32 cellular contexts compared by ENCODE assay signal in the genomic region with DNA sequence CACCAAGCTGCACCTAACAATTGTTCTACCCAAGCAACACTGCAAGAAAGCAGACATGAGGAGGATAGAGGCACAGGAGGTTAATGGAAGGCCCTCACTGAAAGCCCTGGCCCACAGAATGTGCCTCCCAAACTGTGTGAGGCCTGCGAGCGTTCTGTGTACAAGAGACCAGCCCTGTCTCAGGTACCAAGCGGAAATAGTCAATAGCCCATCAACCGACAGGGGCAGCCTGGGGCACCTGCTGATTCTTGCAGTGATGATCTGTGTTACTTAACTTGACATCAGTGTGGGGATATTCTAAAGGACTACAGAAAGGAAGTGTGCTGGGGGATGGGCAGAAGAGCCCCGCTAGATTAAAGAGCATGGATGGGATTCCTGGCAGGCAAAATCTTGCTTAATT.
"Had no signal": no experiment of that assay in that cellular context is flagged by ENCODE, and none has a peak within 500 bp of the region (broad histone marks: within the 10 kb centered on the region; RNA-seq: fewer than 3 reads in every experiment).

No MANE protein-coding gene starts in this region.

- H3K9me3 Mint-ChIP-seq: activated B cell treated with CpG ODN at 0.5 μM for 24 hours; activated CD4-positive, alpha-beta memory T cell treated with anti-CD3 and anti-CD28 coated beads for 36 hours; activated naive CD4-positive, alpha-beta T cell treated with anti-CD3 and anti-CD28 coated beads, Interleukin-2, amount 10 ng/mL, durations not matched to agents 7 days and 5 days; activated naive CD8-positive, alpha-beta T cell treated with anti-CD3 and anti-CD28 coated beads, Interleukin-2, amount 50 U/mL, for 24 hours; brain had no signal

- H3K4me1 Mint-ChIP-seq: activated B cell treated with CpG ODN at 0.5 μM for 24 hours; activated naive CD4-positive, alpha-beta T cell treated with anti-CD3 and anti-CD28 coated beads, Interleukin-2, amount 10 ng/mL, durations not matched to agents 7 days and 5 days; activated naive CD8-positive, alpha-beta T cell treated with anti-CD3 and anti-CD28 coated beads, Interleukin-2, amount 50 U/mL, for 24 hours had no signal

- H3K27ac Mint-ChIP-seq: activated B cell treated with CpG ODN at 0.5 μM for 24 hours; activated CD4-positive, alpha-beta memory T cell treated with anti-CD3 and anti-CD28 coated beads for 36 hours; activated naive CD4-positive, alpha-beta T cell treated with anti-CD3 and anti-CD28 coated beads, Interleukin-2, amount 10 ng/mL, durations not matched to agents 7 days and 5 days; activated naive CD8-positive, alpha-beta T cell; activated naive CD8-positive, alpha-beta T cell treated with anti-CD3 and anti-CD28 coated beads, Interleukin-2, amount 50 U/mL, for 24 hours; brain had no signal

- H3K27ac ChIP-seq: PC-9, RWPE1 had no signal

- H3K4me3 ChIP-seq: K562, PC-9 had no signal

- DNase-seq: activated B cell treated with CpG ODN at 0.5 μM for 24 hours; activated CD4-positive, alpha-beta memory T cell treated with anti-CD3 and anti-CD28 coated beads for 36 hours; activated CD4-positive, alpha-beta T cell treated with anti-CD3 and anti-CD28 coated beads for 4 hours; activated CD4-positive, alpha-beta T cell treated with anti-CD3 and anti-CD28 coated beads, Interleukin-2, amount 50 U/mL, for 1 hour; activated CD4-positive, CD25-positive, alpha-beta regulatory T cell treated with anti-CD3 and anti-CD28 coated beads, Interleukin-2, amount 50 U/mL, for 72 hours; activated CD8-positive, alpha-beta memory T cell treated with anti-CD3 and anti-CD28 coated beads, Interleukin-2, amount 50 U/mL, for 4 hours; activated effector memory CD4-positive, alpha-beta T cell treated with Interleukin-2 at 50 U/mL for 16 hours; activated naive CD4-positive, alpha-beta T cell treated with anti-CD3 and anti-CD28 coated beads, Interleukin-2, amount 10 ng/mL, durations not matched to agents 7 days and 5 days; activated naive CD8-positive, alpha-beta T cell treated with anti-CD3 and anti-CD28 coated beads, Interleukin-2, amount 50 U/mL, for 24 hours; activated T-cell treated with anti-CD3 and anti-CD28 coated beads for 4 hours; activated T-cell treated with anti-CD3 and anti-CD28 coated beads, Interleukin-2, amount 50 U/mL, for 48 hours; anterior cingulate cortex; caudate nucleus; cerebellar nuclear complex; NCI-H1092 treated with DMSO at 0.1 percent for 48 hours; NCI-H146; NCI-H187; NCI-H2029 treated with DMSO at 0.1 percent for 48 hours; NCI-H2171; NCI-H510A; NCI-H526 treated with DMSO at 0.1 percent for 48 hours; NCI-H774; PC-9; Right ventricle myocardium superior; SW 1271; T-helper 1 cell; T-helper 2 cell; T-helper 9 cell had no signal

- H2AFZ ChIP-seq: PC-9 had no signal

- H3K4me2 ChIP-seq: PC-9 had no signal

- H3K27me3 Mint-ChIP-seq: activated naive CD8-positive, alpha-beta T cell; brain had no signal

- H3K36me3 Mint-ChIP-seq: activated CD4-positive, alpha-beta memory T cell treated with anti-CD3 and anti-CD28 coated beads for 36 hours; activated naive CD4-positive, alpha-beta T cell treated with anti-CD3 and anti-CD28 coated beads, Interleukin-2, amount 10 ng/mL, durations not matched to agents 7 days and 5 days; activated naive CD8-positive, alpha-beta T cell; brain had no signal

- ATAC-seq: activated naive CD8-positive, alpha-beta T cell treated with anti-CD3 and anti-CD28 coated beads, Interleukin-2, amount 50 U/mL, for 24 hours; K562 had no signal

- H3K4me3 Mint-ChIP-seq: activated B cell treated with CpG ODN at 0.5 μM for 24 hours; activated CD4-positive, alpha-beta memory T cell treated with anti-CD3 and anti-CD28 coated beads for 36 hours; activated naive CD4-positive, alpha-beta T cell treated with anti-CD3 and anti-CD28 coated beads, Interleukin-2, amount 10 ng/mL, durations not matched to agents 7 days and 5 days; activated naive CD8-positive, alpha-beta T cell; activated naive CD8-positive, alpha-beta T cell treated with anti-CD3 and anti-CD28 coated beads, Interleukin-2, amount 50 U/mL, for 24 hours; brain had no signal
